Comparison of ENCODE assay signal across 1 cellular context in the genomic region with DNA sequence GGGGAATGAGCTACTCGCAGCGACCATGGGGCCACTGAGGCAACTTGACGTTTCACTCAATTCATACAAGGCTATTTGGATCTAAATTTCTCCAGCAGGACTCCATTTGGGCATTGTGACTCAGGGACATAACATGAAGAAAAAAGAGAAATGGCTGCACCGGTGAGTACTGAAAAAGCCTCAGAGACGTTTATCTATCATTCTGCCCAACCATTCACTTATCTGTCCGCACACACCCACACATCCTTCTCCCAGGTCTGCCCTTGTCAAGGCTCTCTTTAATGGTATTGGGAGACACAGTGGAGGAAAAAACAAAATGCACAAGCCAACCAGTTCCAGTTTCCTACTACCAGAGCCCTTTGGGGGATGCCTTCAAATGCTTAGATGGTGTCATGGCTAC.
TF ChIP-seq lines count a peak whose summit lies in the region.

No MANE protein-coding gene starts in this region.

TF ChIP-seq in K562, 482 proteins besides CTCF, POLR2A, EP300 and RAD21 (continued from another document and continues in another):
- TF ChIP-seq ARNT (IDR thresholded peaks at IDR 0.05) (peak in 1 of 2 experiments; percentile 37; a peak in 1 of 4 replicates), FOS (IDR thresholded peaks at IDR 0.05; ENCODE audit: extremely low read depth, insufficient read length) (no peak), RBM39 (optimal IDR thresholded peaks at IDR 0.05; ENCODE audit: low read depth, low read length) (no peak), ZMIZ1 (IDR thresholded peaks at IDR 0.05; ENCODE audit: low read depth in 2 of 2, low read length in 2 of 2) (0 out of 4 replicates have a peak, but pooled peaks of 1 of the 2 experiments have one; percentile 32), BMI1 (IDR thresholded peaks at IDR 0.05; ENCODE audit: low read length) (no peak), RBFOX2 (IDR thresholded peaks at IDR 0.05; ENCODE audit: low read depth, low read length) (no peak), ASH1L (IDR thresholded peaks at IDR 0.05; ENCODE audit: borderline replicate concordance, low read depth, partially characterized antibody) (no peak), RREB1 (CRISPR knock-in tag; IDR thresholded peaks at IDR 0.05) (no peak), ZBTB33 (CRISPR knock-in tag; IDR thresholded peaks at IDR 0.05) (no peak), BRF1 (IDR thresholded peaks at IDR 0.05; ENCODE audit: borderline replicate concordance, extremely low read depth, insufficient read length) (no peak), HLTF (IDR thresholded peaks at IDR 0.05) (no peak), ZSCAN29 (IDR thresholded peaks at IDR 0.05) (no peak), IRF2 (CRISPR knock-in tag; IDR thresholded peaks at IDR 0.05) (no peak), SRSF3 (IDR thresholded peaks at IDR 0.05; ENCODE audit: insufficient read depth, low read length) (no peak), COPS2 (conservative IDR thresholded peaks at IDR 0.05) (no peak), ZNF408 (CRISPR knock-in tag; IDR thresholded peaks at IDR 0.05; ENCODE audit: low read depth) (no peak), PCBP1 (IDR thresholded peaks at IDR 0.05; ENCODE audit: low read depth, low read length, poor library complexity, severe bottlenecking) (no peak), PHF8 (IDR thresholded peaks at IDR 0.05; ENCODE audit: borderline replicate concordance, low read length) (no peak), ZC3H11A (IDR thresholded peaks at IDR 0.05; ENCODE audit: low read depth, low read length) (no peak), HDAC1 (IDR thresholded peaks at IDR 0.05) (0 out of 4 replicates have a peak, but pooled peaks of 1 of the 2 experiments have one; percentile 41), ZFPM2 (CRISPR knock-in tag; IDR thresholded peaks at IDR 0.05) (no peak), SMARCA4 (IDR thresholded peaks at IDR 0.05) (peak; percentile 92), ZNF766 (CRISPR knock-in tag; conservative IDR thresholded peaks at IDR 0.05) (no peak), SRSF9 (IDR thresholded peaks at IDR 0.05; ENCODE audit: borderline replicate concordance, low read depth, low read length) (no peak), ATF7 (IDR thresholded peaks at IDR 0.05) (peak; percentile 41; the same call in 1 of the 2 replicates), ZNF561 (CRISPR knock-in tag; conservative IDR thresholded peaks at IDR 0.05) (no peak), CBFA2T3 (IDR thresholded peaks at IDR 0.05) (peak; percentile 92), HSF4 (CRISPR knock-in tag; IDR thresholded peaks at IDR 0.05; ENCODE audit: borderline replicate concordance) (no peak), TRIM28 (IDR thresholded peaks at IDR 0.05) (no peak), NR4A1 (CRISPR knock-in tag; IDR thresholded peaks at IDR 0.05) (no peak), NR4A1 (tag; IDR thresholded peaks at IDR 0.05) (no peak), NFE2 (IDR thresholded peaks at IDR 0.05; ENCODE audit: low read depth) (no peak), CXXC5 (CRISPR knock-in tag; IDR thresholded peaks at IDR 0.05) (peak; percentile 42), CBX1 (IDR thresholded peaks at IDR 0.05; ENCODE audit: low read depth) (no peak), ZNF589 (CRISPR knock-in tag; IDR thresholded peaks at IDR 0.05; ENCODE audit: low read depth) (no peak), ZNF507 (tag; conservative IDR thresholded peaks at IDR 0.05) (no peak), NFE2L1 (tag; IDR thresholded peaks at IDR 0.05; ENCODE audit: borderline replicate concordance, low read depth) (no peak), E2F3 (CRISPR knock-in tag; IDR thresholded peaks at IDR 0.05) (no peak), ZBTB5 (IDR thresholded peaks at IDR 0.05) (no peak), STAT5A (IDR thresholded peaks at IDR 0.05; ENCODE audit: borderline replicate concordance, low read length) (peak; percentile 64), RFX5 (IDR thresholded peaks at IDR 0.05; ENCODE audit: low read depth, low read length) (no peak)
- TF ChIP-seq, protein P1, sequence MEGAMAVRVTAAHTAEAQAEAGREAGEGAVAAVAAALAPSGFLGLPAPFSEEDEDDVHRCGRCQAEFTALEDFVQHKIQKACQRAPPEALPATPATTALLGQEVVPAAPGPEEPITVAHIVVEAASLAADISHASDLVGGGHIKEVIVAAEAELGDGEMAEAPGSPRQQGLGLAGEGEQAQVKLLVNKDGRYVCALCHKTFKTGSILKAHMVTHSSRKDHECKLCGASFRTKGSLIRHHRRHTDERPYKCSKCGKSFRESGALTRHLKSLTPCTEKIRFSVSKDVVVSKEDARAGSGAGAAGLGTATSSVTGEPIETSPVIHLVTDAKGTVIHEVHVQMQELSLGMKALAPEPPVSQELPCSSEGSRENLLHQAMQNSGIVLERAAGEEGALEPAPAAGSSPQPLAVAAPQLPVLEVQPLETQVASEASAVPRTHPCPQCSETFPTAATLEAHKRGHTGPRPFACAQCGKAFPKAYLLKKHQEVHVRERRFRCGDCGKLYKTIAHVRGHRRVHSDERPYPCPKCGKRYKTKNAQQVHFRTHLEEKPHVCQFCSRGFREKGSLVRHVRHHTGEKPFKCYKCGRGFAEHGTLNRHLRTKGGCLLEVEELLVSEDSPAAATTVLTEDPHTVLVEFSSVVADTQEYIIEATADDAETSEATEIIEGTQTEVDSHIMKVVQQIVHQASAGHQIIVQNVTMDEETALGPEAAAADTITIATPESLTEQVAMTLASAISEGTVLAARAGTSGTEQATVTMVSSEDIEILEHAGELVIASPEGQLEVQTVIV (CRISPR knock-in tag; IDR thresholded peaks at IDR 0.05; ENCODE audit: borderline replicate concordance) = no peak
- TF ChIP-seq, protein P2, sequence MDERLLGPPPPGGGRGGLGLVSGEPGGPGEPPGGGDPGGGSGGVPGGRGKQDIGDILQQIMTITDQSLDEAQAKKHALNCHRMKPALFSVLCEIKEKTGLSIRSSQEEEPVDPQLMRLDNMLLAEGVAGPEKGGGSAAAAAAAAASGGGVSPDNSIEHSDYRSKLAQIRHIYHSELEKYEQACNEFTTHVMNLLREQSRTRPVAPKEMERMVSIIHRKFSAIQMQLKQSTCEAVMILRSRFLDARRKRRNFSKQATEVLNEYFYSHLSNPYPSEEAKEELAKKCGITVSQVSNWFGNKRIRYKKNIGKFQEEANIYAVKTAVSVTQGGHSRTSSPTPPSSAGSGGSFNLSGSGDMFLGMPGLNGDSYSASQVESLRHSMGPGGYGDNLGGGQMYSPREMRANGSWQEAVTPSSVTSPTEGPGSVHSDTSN (CRISPR knock-in tag; IDR thresholded peaks at IDR 0.05; ENCODE audit: low read depth) = no peak
- TF ChIP-seq, protein P2 (tag; conservative IDR thresholded peaks at IDR 0.05; ENCODE audit: low read depth) = peak; percentile 62; the same call in 1 of the 2 replicates
- TF ChIP-seq, protein P3, sequence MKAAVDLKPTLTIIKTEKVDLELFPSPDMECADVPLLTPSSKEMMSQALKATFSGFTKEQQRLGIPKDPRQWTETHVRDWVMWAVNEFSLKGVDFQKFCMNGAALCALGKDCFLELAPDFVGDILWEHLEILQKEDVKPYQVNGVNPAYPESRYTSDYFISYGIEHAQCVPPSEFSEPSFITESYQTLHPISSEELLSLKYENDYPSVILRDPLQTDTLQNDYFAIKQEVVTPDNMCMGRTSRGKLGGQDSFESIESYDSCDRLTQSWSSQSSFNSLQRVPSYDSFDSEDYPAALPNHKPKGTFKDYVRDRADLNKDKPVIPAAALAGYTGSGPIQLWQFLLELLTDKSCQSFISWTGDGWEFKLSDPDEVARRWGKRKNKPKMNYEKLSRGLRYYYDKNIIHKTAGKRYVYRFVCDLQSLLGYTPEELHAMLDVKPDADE (conservative IDR thresholded peaks at IDR 0.05; ENCODE audit: control insufficient read depth, low read depth, low read length) = no peak
